In the genomic region with DNA sequence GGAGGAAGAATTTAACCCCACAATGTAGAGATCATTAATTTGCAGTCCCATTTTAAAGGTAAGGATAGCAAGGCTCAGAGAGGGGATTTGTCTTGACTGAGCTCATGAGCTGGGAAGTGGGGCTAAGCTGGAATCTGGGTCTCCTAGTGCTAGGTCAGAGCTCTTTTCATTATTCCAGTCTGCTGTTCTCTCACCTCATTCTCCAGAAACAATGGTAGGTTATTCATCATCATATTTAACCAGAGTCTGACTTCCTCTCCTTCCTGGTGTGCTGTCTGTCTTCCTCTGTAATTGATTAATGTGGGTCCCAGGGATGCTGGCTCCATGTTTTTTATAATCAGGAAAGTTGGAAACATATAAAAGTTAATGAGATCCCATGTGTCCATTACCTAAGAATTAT, we compare ENCODE assay signal across 23 cellular contexts. TPM values are rescaled to one million over a fixed set of nuclear protein-coding genes. Genes with fewer than 3 reads are reported as not detected.
DNase-seq lines count a peak whose midpoint lies in the region; ATAC-seq lines count a peak whose summit lies in the region.
"Had no signal": no experiment of that assay in that cellular context is flagged by ENCODE, and none has a peak within 500 bp of the region (broad histone marks: within the 10 kb centered on the region; RNA-seq: fewer than 3 reads in every experiment).

No MANE protein-coding gene starts in this region.

- ATAC-seq in HG02588 (IDR thresholded peaks at IDR 0.05; ENCODE audit: unreplicated experiment), result no peak
- ATAC-seq in HG02870 (IDR thresholded peaks at IDR 0.05; ENCODE audit: unreplicated experiment), result no peak
- ATAC-seq: GM12878 had no signal

- DNase-seq in dermis microvascular lymphatic vessel endothelial cell (ENCODE audit: low read depth in 2 of 2) (peak; percentile 74 to 90), kidney tubule cell (ENCODE audit: low spot score) (peak; percentile 50), pulmonary artery endothelial cell (ENCODE audit: low read depth, low spot score) (peak; percentile 70), NCI-H748 treated with DMSO at 0.1 percent for 48 hours (lab: John Stamatoyannopoulos, UW) (no peak), islet precursor cell (no peak)
- DNase-seq: 8988T; ACHN; BE2C; C1 segment of cervical spinal cord; CD4-positive, alpha-beta memory T cell; CD4-positive, CD25-positive, alpha-beta regulatory T cell; CD8-positive, alpha-beta memory T cell; COR-L47; DMS 273 treated with DMSO at 0.1 percent for 48 hours; DMS153; DMS53; DMS79; DND-41; EL; GDM1 had no signal

RNA-seq across cellular contexts. Expression of a gene that starts 20.6 kb away (rescaled TPM):
- 0.39 and 0.51 TPM in 2 replicates for total RNA-seq in dermis microvascular lymphatic vessel endothelial cell
- total RNA-seq in pulmonary artery endothelial cell, result 0.35 and 0.46 TPM in 2 replicates

RNA-seq across cellular contexts. Expression of a gene that starts 20.7 kb away (rescaled TPM):
- total RNA-seq in dermis microvascular lymphatic vessel endothelial cell, result 39.7 and 41.3 TPM in 2 replicates
- 52.6 and 80.8 TPM in 2 replicates for total RNA-seq in pulmonary artery endothelial cell

RNA-seq across cellular contexts. Expression of a gene that starts 30.1 kb away (rescaled TPM):
- total RNA-seq in dermis microvascular lymphatic vessel endothelial cell (12.9 and 13.6 TPM in 2 replicates), pulmonary artery endothelial cell (19.4 and 30.5 TPM in 2 replicates)

RNA-seq across cellular contexts. Expression of a gene that starts 32.3 kb away (rescaled TPM):
- total RNA-seq in dermis microvascular lymphatic vessel endothelial cell, result 180 and 185 TPM in 2 replicates
- total RNA-seq in pulmonary artery endothelial cell, result 278 and 424 TPM in 2 replicates

RNA-seq across cellular contexts. Expression of a gene that starts 54.4 kb away (rescaled TPM):
- total RNA-seq in dermis microvascular lymphatic vessel endothelial cell, result 4.5 and 11.9 TPM in 2 replicates
- 5.7 and 6.1 TPM in 2 replicates for total RNA-seq in pulmonary artery endothelial cell

Comparison
In these comparisons a context has a peak if more than half of its experiments do, and no peak if none do; other contexts are left out.
1. DNase-seq: peak in dermis microvascular lymphatic vessel endothelial cell (2 of 2), kidney tubule cell (single experiment) and pulmonary artery endothelial cell (single experiment); none in NCI-H748 treated with DMSO at 0.1 percent for 48 hours (single experiment) and islet precursor cell (single experiment).